In the genomic region with DNA sequence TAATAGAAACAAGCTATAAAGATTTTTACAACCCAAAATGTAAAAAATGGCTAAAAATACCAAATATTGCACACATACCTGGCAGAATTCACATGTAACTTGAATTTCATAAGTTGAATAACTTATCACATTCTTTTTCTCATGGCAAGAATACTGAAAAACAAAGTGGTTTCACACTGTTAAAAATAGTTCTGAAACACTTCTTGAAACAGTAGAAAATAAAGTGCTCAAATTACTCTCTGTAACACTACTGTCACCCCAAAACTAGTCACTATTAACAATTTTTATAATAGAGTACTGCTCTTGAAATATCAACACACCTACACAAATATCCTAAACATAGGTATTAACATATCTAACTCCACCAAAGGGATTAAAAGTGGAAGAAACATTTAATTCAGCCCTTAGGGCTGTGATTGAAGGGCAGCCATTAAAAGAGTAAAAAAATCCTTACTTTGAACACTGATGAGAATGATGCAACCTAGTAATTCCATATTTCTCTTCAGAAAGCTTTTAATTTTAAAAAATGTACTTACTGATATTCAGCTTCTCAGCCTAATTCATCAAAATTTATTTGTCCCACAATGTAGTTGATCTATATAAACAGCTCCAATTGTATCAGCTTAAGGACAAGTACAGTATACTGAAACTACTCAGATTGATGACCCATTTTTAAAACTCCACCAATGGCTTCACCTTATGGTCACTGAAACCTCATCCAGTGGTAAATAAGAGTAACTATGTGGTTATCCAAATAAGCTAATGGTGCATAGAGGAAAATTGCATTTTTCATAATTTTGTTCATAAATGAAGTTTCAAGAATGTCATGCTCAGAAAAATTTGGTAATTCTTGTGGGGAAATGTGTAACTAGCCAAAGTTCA, we compare ENCODE assay signal across 15 cellular contexts. TPM values are rescaled to one million over a fixed set of nuclear protein-coding genes. Genes with fewer than 3 reads are reported as not detected.
DNase-seq lines count a peak whose midpoint lies in the region; ATAC-seq and TF ChIP-seq lines count a peak whose summit lies in the region.
"Had no signal": no experiment of that assay in that cellular context is flagged by ENCODE, and none has a peak within 500 bp of the region (broad histone marks: within the 10 kb centered on the region; RNA-seq: fewer than 3 reads in every experiment).

No MANE protein-coding gene starts in this region.

- H3K23ac ChIP-seq in neuronal stem cell (ENCODE audit: low read depth, low read length, poor library complexity) = no peak overlapping the region

- H3K4me1 Mint-ChIP-seq in WTC11 (peaks cover 29% of the 10 kb centered on the region), CD14-positive monocyte (peaks cover under 1% of the 10 kb centered on the region)

- peak; percentile 64 for ATAC-seq in GM18520 (IDR thresholded peaks at IDR 0.05; ENCODE audit: unreplicated experiment)
- peak; percentile 77 for ATAC-seq in GM21367 (IDR thresholded peaks at IDR 0.05; ENCODE audit: unreplicated experiment)
- ATAC-seq in HG02981 (IDR thresholded peaks at IDR 0.05; ENCODE audit: unreplicated experiment) = peak; percentile 60
- no peak for ATAC-seq in WTC11
- ATAC-seq in body of pancreas = no peak

- TF ChIP-seq CTCF in WTC11 (IDR thresholded peaks at IDR 0.05) (no peak), body of pancreas (IDR thresholded peaks at IDR 0.05) (no peak), CD14-positive monocyte (IDR thresholded peaks at IDR 0.05) (no peak), esophagus squamous epithelium (IDR thresholded peaks at IDR 0.05) (no peak)

- CTCF ChIA-PET in WTC11 (lab: Charles Lee) = interaction anchor here (1.2 kb wide), 1 partner anchor 388 kb away, joined by 5 read pairs; no protein-coding TSS in a partner anchor

- no peak overlapping the region for H3K4me2 ChIP-seq in neuronal stem cell (ENCODE audit: insufficient read depth, low read length, poor library complexity, severe bottlenecking)

- H4K91ac ChIP-seq in neuronal stem cell (ENCODE audit: low read depth, low read length, poor library complexity) = no peak overlapping the region

- H3K9me3 Mint-ChIP-seq in WTC11 (no peaks in the 10 kb centered on the region), CD14-positive monocyte (no peaks in the 10 kb centered on the region)
- H3K9me3 Mint-ChIP-seq: IgD-negative memory B cell, memory B cell had no signal

- no peak overlapping the region for H2BK12ac ChIP-seq in neuronal stem cell (ENCODE audit: low read length)

- H3K4ac ChIP-seq in neuronal stem cell (ENCODE audit: low read length) = no peak overlapping the region

- H2BK15ac ChIP-seq in neuronal stem cell (ENCODE audit: low read length) = no peak overlapping the region

- H3K9me3 ChIP-seq in body of pancreas (no peaks in the 10 kb centered on the region), neuronal stem cell (replicated peaks in 1 of 2; ENCODE audit: control insufficient read depth in 2 of 2, insufficient read depth in 1 of 2, low read depth in 1 of 2, low read length in 2 of 2) (peaks cover 0 to 3% of the 10 kb centered on the region in 2 donors), esophagus squamous epithelium (no peaks in the 10 kb centered on the region)

- no peak overlapping the region for H2AK5ac ChIP-seq in neuronal stem cell (ENCODE audit: low read depth, low read length)

- POLR2A ChIA-PET in WTC11 (lab: Charles Lee) = no interaction called here

- no peaks in the 10 kb centered on the region for H3K79me1 ChIP-seq in neuronal stem cell (ENCODE audit: low read depth, low read length)

- no peak overlapping the region for H3K4me3 ChIP-seq in body of pancreas
- H3K4me3 ChIP-seq in neuronal stem cell (ENCODE audit: low read length in 2 of 2) = no peak overlapping the region
- no peak overlapping the region for H3K4me3 ChIP-seq in esophagus squamous epithelium
- H3K4me3 ChIP-seq: dorsolateral prefrontal cortex had no signal

- DNase-seq in WTC11 (ENCODE audit: low spot score) = no peak
- no peak for DNase-seq in body of pancreas
- no peak for DNase-seq in neuronal stem cell (ENCODE audit: low spot score)
- DNase-seq in CD14-positive monocyte (ENCODE audit: low spot score) = no peak
- DNase-seq in esophagus squamous epithelium (lab: John Stamatoyannopoulos, UW) = no peak
- DNase-seq: activated CD4-positive, CD25-positive, alpha-beta regulatory T cell treated with anti-CD3 and anti-CD28 coated beads, Interleukin-2, amount 50 U/mL, for 72 hours; Calu3; dorsolateral prefrontal cortex; head of caudate nucleus; NCI-H345 had no signal

- H2BK120ac ChIP-seq in neuronal stem cell (ENCODE audit: low read depth, low read length) = no peak overlapping the region

- no peaks in the 10 kb centered on the region for H3K27me3 Mint-ChIP-seq in WTC11 (ENCODE audit: low read depth)
- no peaks in the 10 kb centered on the region for H3K27me3 Mint-ChIP-seq in CD14-positive monocyte (ENCODE audit: low read depth in 3 of 3)
- H3K27me3 Mint-ChIP-seq: IgD-negative memory B cell, memory B cell had no signal

- H3K27ac ChIP-seq in body of pancreas (no peak overlapping the region), neuronal stem cell (replicated peaks; ENCODE audit: low read length) (no peak overlapping the region), esophagus squamous epithelium (no peak overlapping the region)

- H3K36me3 Mint-ChIP-seq in WTC11 = peaks cover 15% of the 10 kb centered on the region
- H3K36me3 Mint-ChIP-seq in CD14-positive monocyte = peaks cover 44 to 70% of the 10 kb centered on the region in 2 donors

- H2BK5ac ChIP-seq in neuronal stem cell (ENCODE audit: low read length) = no peak overlapping the region

- no peaks in the 10 kb centered on the region for H3K36me3 ChIP-seq in body of pancreas (replicated peaks in 1 of 2; ENCODE audit: insufficient read depth in 1 of 2, low read depth in 2 of 2)
- H3K36me3 ChIP-seq in neuronal stem cell (replicated peaks in 1 of 2; ENCODE audit: control insufficient read depth in 2 of 2, insufficient read depth in 2 of 2, low read length in 2 of 2) = peaks cover 0 to 97% of the 10 kb centered on the region in 2 donors
- peaks cover 0 to 25% (median 0%) of the 10 kb centered on the region in 3 donors for H3K36me3 ChIP-seq in esophagus squamous epithelium

- H3K27me3 ChIP-seq in body of pancreas (no peaks in the 10 kb centered on the region), neuronal stem cell (ENCODE audit: control insufficient read depth in 3 of 3, insufficient read depth in 3 of 3, low read depth in 1 of 3, low read length in 3 of 3) (no peaks in the 10 kb centered on the region), esophagus squamous epithelium (no peaks in the 10 kb centered on the region)
- H3K27me3 ChIP-seq: dorsolateral prefrontal cortex had no signal

- intact Hi-C loops in body of pancreas (cut with DNase I) (no loop called here), CD14-positive monocyte (cut with micrococcal nuclease) (no loop called here), esophagus squamous epithelium (cut with DNase I) (no loop called here)

- no peak overlapping the region for H2AFZ ChIP-seq in neuronal stem cell (ENCODE audit: low read length)

- H3K4me3 Mint-ChIP-seq in WTC11 (peak overlapping the region; percentile 25), CD14-positive monocyte (no peak overlapping the region)
- H3K4me3 Mint-ChIP-seq: memory B cell had no signal

- H3K27ac Mint-ChIP-seq in WTC11 (peak overlapping the region; percentile 67), CD14-positive monocyte (peak overlapping the region in 1 of 7 donors; percentile 42)
- H3K27ac Mint-ChIP-seq: memory B cell had no signal

- no peak for TF ChIP-seq POLR2A in body of pancreas (IDR thresholded peaks at IDR 0.05)
- TF ChIP-seq POLR2A in esophagus squamous epithelium (IDR thresholded peaks at IDR 0.05) = no peak

- H3K14ac ChIP-seq in neuronal stem cell (ENCODE audit: low read length) = no peak overlapping the region

- H4K8ac ChIP-seq in neuronal stem cell (ENCODE audit: low read depth, low read length) = no peak overlapping the region

- H3K18ac ChIP-seq in neuronal stem cell (ENCODE audit: low read length) = no peak overlapping the region

- H3K9ac ChIP-seq in neuronal stem cell (ENCODE audit: low read depth, low read length, poor library complexity) = no peak overlapping the region

- H3K4me1 ChIP-seq in body of pancreas = no peaks in the 10 kb centered on the region
- H3K4me1 ChIP-seq in neuronal stem cell (ENCODE audit: control insufficient read depth in 2 of 2, insufficient read depth in 1 of 2, low read depth in 1 of 2, low read length in 2 of 2) = no peaks in the 10 kb centered on the region
- no peaks in the 10 kb centered on the region for H3K4me1 ChIP-seq in esophagus squamous epithelium

TF ChIP-seq in WTC11, 78 proteins besides CTCF, POLR2A, EP300 and RAD21 (continues in another document):
- TF ChIP-seq ESRRA (CRISPR knock-in tag; IDR thresholded peaks at IDR 0.05; ENCODE audit: borderline replicate concordance) = no peak
- no peak for TF ChIP-seq RELA (CRISPR knock-in tag; IDR thresholded peaks at IDR 0.05; ENCODE audit: borderline replicate concordance)
- no peak for TF ChIP-seq GABPB1 (CRISPR knock-in tag; IDR thresholded peaks at IDR 0.05)
- TF ChIP-seq ZNF263 (CRISPR knock-in tag; IDR thresholded peaks at IDR 0.05; ENCODE audit: low read depth) = no peak
- TF ChIP-seq, protein P1, sequence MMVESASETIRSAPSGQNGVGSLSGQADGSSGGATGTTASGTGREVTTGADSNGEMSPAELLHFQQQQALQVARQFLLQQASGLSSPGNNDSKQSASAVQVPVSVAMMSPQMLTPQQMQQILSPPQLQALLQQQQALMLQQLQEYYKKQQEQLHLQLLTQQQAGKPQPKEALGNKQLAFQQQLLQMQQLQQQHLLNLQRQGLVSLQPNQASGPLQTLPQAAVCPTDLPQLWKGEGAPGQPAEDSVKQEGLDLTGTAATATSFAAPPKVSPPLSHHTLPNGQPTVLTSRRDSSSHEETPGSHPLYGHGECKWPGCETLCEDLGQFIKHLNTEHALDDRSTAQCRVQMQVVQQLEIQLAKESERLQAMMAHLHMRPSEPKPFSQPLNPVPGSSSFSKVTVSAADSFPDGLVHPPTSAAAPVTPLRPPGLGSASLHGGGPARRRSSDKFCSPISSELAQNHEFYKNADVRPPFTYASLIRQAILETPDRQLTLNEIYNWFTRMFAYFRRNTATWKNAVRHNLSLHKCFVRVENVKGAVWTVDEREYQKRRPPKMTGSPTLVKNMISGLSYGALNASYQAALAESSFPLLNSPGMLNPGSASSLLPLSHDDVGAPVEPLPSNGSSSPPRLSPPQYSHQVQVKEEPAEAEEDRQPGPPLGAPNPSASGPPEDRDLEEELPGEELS (CRISPR knock-in tag; IDR thresholded peaks at IDR 0.05) = no peak
- no peak for TF ChIP-seq NFYB (CRISPR knock-in tag; conservative IDR thresholded peaks at IDR 0.05; ENCODE audit: low read depth)

RNA-seq across cellular contexts. Expression of a gene that starts 31.4 kb away (rescaled TPM):
- total RNA-seq in WTC11 (2021) = 39.9 to 42.5 TPM (median 42.0 TPM) in 3 replicates
- 10 to 100 TPM; 24.6 to 48.1 TPM for total RNA-seq in body of pancreas
- 64.3 TPM for polyA plus RNA-seq in neuronal stem cell (2013, experiment 1 of 2)
- polyA plus RNA-seq in neuronal stem cell (2013, experiment 2 of 2) = 69.0 TPM
- 10 to 100 TPM; 17.4 to 22.1 TPM for polyA plus RNA-seq in CD14-positive monocyte
- total RNA-seq in esophagus squamous epithelium = 10 to 100 TPM in 3 of 4 donors, 1 to 10 TPM in 1; 9.9 to 40.1 (median 18.0) TPM

RNA-seq across cellular contexts. Expression of a gene that starts 44.9 kb away (rescaled TPM):
- total RNA-seq in WTC11 (2021) = 332 to 370 TPM (median 341 TPM) in 3 replicates
- 10 to 100 TPM; 43.3 to 51.1 TPM for total RNA-seq in body of pancreas
- 318 TPM for polyA plus RNA-seq in neuronal stem cell (2013, experiment 1 of 2)
- polyA plus RNA-seq in neuronal stem cell (2013, experiment 2 of 2) = 288 TPM
- 100 to 1,000 TPM; 493 to 533 TPM for polyA plus RNA-seq in CD14-positive monocyte
- 100 to 1,000 TPM; 145 to 385 (median 276) TPM for total RNA-seq in esophagus squamous epithelium

Comparison
In these comparisons a context has a peak if more than half of its experiments do, and no peak if none do; other contexts are left out.
1. ATAC-seq: peak in GM18520 (single experiment), GM21367 (single experiment) and HG02981 (single experiment); none in WTC11 (single experiment) and body of pancreas (single experiment).